In the genomic region with DNA sequence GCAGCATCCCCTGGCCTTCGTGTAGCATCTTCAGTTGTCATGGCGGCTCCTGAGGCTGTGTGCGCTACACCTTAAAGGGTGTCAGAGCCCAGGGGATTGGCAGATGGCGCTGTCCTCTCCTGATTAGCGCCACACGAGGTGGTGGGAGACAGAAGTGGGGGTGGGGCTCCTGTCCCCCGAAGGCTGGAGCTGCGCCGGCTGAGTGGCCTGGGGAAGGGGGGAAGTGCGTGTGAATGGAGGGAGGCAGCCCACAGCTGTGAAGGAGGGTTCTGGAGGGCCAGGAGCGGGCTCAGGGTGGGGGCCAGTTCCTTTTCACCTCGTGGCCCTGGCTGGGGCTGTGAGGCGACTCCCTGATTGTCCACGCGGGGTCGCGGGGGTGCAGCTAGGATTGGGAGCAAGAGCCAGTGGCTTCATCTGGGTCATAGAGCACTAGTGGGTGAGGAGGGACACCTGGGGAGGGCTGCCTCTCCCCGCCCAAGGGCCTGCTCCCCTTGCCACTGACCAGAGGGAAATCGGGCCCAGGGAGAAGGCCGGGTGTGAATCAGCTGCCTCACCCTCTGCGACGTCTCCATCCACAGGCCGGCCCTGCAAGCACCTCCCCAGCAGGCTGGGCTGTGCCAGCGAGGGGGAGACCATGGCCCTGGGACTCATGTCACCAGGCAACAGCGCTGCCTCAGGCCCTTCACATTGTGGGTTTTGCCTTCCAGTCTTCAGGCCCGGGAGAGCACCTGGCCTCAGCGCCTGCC, we compare ENCODE assay signal across 1 cellular context.
TF ChIP-seq lines count a peak whose summit lies in the region.

No MANE protein-coding gene starts in this region.

TF ChIP-seq in K562, 482 proteins besides CTCF, POLR2A, EP300 and RAD21 (continued from another document and continues in another):
- TF ChIP-seq, protein P1, sequence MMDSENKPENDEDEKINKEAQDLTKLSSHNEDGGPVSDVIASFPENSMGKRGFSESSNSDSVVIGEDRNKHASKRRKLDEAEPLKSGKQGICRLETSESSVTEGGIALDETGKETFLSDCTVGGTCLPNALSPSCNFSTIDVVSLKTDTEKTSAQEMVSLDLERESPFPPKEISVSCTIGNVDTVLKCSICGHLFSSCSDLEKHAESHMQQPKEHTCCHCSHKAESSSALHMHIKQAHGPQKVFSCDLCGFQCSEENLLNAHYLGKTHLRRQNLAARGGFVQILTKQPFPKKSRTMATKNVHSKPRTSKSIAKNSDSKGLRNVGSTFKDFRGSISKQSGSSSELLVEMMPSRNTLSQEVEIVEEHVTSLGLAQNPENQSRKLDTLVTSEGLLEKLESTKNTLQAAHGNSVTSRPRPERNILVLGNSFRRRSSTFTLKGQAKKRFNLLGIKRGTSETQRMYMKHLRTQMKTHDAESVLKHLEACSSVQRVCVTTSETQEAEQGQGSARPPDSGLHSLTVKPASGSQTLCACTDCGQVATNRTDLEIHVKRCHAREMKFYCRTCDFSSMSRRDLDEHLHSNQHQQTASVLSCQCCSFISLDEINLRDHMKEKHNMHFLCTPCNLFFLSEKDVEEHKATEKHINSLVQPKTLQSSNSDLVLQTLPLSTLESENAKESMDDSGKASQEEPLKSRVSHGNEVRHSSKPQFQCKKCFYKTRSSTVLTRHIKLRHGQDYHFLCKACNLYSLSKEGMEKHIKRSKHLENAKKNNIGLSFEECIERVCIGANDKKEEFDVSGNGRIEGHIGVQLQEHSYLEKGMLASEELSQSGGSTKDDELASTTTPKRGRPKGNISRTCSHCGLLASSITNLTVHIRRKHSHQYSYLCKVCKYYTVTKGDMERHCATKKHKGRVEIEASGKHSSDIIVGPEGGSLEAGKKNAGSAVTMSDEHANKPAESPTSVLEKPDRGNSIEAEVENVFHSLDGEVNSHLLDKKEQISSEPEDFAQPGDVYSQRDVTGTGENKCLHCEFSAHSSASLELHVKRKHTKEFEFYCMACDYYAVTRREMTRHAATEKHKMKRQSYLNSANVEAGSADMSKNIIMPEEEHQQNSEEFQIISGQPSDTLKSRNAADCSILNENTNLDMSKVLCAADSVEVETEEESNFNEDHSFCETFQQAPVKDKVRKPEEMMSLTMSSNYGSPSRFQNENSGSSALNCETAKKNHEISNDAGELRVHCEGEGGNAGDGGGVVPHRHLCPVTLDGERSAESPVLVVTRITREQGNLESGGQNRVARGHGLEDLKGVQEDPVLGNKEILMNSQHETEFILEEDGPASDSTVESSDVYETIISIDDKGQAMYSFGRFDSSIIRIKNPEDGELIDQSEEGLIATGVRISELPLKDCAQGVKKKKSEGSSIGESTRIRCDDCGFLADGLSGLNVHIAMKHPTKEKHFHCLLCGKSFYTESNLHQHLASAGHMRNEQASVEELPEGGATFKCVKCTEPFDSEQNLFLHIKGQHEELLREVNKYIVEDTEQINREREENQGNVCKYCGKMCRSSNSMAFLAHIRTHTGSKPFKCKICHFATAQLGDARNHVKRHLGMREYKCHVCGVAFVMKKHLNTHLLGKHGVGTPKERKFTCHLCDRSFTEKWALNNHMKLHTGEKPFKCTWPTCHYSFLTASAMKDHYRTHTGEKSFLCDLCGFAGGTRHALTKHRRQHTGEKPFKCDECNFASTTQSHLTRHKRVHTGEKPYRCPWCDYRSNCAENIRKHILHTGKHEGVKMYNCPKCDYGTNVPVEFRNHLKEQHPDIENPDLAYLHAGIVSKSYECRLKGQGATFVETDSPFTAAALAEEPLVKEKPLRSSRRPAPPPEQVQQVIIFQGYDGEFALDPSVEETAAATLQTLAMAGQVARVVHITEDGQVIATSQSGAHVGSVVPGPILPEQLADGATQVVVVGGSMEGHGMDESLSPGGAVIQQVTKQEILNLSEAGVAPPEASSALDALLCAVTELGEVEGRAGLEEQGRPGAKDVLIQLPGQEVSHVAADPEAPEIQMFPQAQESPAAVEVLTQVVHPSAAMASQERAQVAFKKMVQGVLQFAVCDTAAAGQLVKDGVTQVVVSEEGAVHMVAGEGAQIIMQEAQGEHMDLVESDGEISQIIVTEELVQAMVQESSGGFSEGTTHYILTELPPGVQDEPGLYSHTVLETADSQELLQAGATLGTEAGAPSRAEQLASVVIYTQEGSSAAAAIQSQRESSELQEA (IDR thresholded peaks at IDR 0.05; ENCODE audit: low read depth), result no peak
- 0 out of 2 replicates have a peak, but pooled peaks have one; percentile 19 for TF ChIP-seq ZNF24 (IDR thresholded peaks at IDR 0.05)
- peak; percentile 76; the same call in 1 of the 2 replicates for TF ChIP-seq MYC (IDR thresholded peaks at IDR 0.05; ENCODE audit: low read depth, low read length)
- TF ChIP-seq MYC (CRISPR knock-in tag; IDR thresholded peaks at IDR 0.05; ENCODE audit: borderline replicate concordance, low read depth), result no peak
- no peak for TF ChIP-seq TEAD1 (CRISPR knock-in tag; IDR thresholded peaks at IDR 0.05)
- TF ChIP-seq, protein P2, sequence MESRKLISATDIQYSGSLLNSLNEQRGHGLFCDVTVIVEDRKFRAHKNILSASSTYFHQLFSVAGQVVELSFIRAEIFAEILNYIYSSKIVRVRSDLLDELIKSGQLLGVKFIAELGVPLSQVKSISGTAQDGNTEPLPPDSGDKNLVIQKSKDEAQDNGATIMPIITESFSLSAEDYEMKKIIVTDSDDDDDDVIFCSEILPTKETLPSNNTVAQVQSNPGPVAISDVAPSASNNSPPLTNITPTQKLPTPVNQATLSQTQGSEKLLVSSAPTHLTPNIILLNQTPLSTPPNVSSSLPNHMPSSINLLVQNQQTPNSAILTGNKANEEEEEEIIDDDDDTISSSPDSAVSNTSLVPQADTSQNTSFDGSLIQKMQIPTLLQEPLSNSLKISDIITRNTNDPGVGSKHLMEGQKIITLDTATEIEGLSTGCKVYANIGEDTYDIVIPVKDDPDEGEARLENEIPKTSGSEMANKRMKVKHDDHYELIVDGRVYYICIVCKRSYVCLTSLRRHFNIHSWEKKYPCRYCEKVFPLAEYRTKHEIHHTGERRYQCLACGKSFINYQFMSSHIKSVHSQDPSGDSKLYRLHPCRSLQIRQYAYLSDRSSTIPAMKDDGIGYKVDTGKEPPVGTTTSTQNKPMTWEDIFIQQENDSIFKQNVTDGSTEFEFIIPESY (CRISPR knock-in tag; IDR thresholded peaks at IDR 0.05), result peak; percentile 100
- TF ChIP-seq ZNF217 (CRISPR knock-in tag; IDR thresholded peaks at IDR 0.05), result no peak
- no peak for TF ChIP-seq CHD2 (IDR thresholded peaks at IDR 0.05; ENCODE audit: low read depth, low read length)
- 0 out of 2 replicates have a peak, but pooled peaks have one; percentile 14 for TF ChIP-seq EGR1 (conservative IDR thresholded peaks at IDR 0.05)
- no peak for TF ChIP-seq NR3C1 (CRISPR knock-in tag; IDR thresholded peaks at IDR 0.05)
- TF ChIP-seq, protein P3, sequence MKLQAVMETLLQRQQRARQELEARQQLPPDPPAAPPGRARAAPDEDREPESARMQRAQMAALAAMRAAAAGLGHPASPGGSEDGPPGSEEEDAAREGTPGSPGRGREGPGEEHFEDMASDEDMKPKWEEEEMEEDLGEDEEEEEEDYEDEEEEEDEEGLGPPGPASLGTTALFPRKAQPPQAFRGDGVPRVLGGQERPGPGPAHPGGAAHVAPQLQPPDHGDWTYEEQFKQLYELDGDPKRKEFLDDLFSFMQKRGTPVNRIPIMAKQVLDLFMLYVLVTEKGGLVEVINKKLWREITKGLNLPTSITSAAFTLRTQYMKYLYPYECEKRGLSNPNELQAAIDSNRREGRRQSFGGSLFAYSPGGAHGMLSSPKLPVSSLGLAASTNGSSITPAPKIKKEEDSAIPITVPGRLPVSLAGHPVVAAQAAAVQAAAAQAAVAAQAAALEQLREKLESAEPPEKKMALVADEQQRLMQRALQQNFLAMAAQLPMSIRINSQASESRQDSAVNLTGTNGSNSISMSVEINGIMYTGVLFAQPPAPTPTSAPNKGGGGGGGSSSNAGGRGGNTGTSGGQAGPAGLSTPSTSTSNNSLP (IDR thresholded peaks at IDR 0.05; ENCODE audit: borderline replicate concordance, low read depth, low read length), result no peak
- no peak for TF ChIP-seq OTX1 (CRISPR knock-in tag; IDR thresholded peaks at IDR 0.05)
- no peak for TF ChIP-seq ZNF311 (CRISPR knock-in tag; IDR thresholded peaks at IDR 0.05)
- TF ChIP-seq MYNN (IDR thresholded peaks at IDR 0.05), result peak; percentile 48; the same call in 1 of the 2 replicates
- TF ChIP-seq MYNN (CRISPR knock-in tag; IDR thresholded peaks at IDR 0.05), result no peak
- 0 out of 2 replicates have a peak, but pooled peaks have one; percentile 33 for TF ChIP-seq ARID1B (IDR thresholded peaks at IDR 0.05)
- TF ChIP-seq ZNF282 (CRISPR knock-in tag; IDR thresholded peaks at IDR 0.05), result no peak
- TF ChIP-seq ZNF347 (CRISPR knock-in tag; IDR thresholded peaks at IDR 0.05; ENCODE audit: low read depth), result no peak
- TF ChIP-seq, protein P4, sequence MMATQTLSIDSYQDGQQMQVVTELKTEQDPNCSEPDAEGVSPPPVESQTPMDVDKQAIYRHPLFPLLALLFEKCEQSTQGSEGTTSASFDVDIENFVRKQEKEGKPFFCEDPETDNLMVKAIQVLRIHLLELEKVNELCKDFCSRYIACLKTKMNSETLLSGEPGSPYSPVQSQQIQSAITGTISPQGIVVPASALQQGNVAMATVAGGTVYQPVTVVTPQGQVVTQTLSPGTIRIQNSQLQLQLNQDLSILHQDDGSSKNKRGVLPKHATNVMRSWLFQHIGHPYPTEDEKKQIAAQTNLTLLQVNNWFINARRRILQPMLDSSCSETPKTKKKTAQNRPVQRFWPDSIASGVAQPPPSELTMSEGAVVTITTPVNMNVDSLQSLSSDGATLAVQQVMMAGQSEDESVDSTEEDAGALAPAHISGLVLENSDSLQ (IDR thresholded peaks at IDR 0.05), result peak; percentile 38; the same call in 1 of the 2 replicates
- TF ChIP-seq, protein P5, sequence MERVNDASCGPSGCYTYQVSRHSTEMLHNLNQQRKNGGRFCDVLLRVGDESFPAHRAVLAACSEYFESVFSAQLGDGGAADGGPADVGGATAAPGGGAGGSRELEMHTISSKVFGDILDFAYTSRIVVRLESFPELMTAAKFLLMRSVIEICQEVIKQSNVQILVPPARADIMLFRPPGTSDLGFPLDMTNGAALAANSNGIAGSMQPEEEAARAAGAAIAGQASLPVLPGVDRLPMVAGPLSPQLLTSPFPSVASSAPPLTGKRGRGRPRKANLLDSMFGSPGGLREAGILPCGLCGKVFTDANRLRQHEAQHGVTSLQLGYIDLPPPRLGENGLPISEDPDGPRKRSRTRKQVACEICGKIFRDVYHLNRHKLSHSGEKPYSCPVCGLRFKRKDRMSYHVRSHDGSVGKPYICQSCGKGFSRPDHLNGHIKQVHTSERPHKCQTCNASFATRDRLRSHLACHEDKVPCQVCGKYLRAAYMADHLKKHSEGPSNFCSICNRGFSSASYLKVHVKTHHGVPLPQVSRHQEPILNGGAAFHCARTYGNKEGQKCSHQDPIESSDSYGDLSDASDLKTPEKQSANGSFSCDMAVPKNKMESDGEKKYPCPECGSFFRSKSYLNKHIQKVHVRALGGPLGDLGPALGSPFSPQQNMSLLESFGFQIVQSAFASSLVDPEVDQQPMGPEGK (CRISPR knock-in tag; IDR thresholded peaks at IDR 0.05; ENCODE audit: borderline replicate concordance), result no peak
- TF ChIP-seq, protein P6, sequence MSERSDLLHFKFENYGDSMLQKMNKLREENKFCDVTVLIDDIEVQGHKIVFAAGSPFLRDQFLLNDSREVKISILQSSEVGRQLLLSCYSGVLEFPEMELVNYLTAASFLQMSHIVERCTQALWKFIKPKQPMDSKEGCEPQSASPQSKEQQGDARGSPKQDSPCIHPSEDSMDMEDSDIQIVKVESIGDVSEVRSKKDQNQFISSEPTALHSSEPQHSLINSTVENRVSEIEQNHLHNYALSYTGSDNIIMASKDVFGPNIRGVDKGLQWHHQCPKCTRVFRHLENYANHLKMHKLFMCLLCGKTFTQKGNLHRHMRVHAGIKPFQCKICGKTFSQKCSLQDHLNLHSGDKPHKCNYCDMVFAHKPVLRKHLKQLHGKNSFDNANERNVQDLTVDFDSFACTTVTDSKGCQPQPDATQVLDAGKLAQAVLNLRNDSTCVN (CRISPR knock-in tag; IDR thresholded peaks at IDR 0.05), result no peak
- TF ChIP-seq ZNF445 (CRISPR knock-in tag; IDR thresholded peaks at IDR 0.05; ENCODE audit: low read depth), result no peak
- TF ChIP-seq ZNF41 (CRISPR knock-in tag; conservative IDR thresholded peaks at IDR 0.05), result no peak
- TF ChIP-seq FOXK1 (CRISPR knock-in tag; IDR thresholded peaks at IDR 0.05; ENCODE audit: borderline replicate concordance), result peak; percentile 80; the same call in 1 of the 2 replicates
- peak; percentile 55; the same call in 1 of the 2 replicates for TF ChIP-seq DPF2 (IDR thresholded peaks at IDR 0.05)
- TF ChIP-seq, protein P7, sequence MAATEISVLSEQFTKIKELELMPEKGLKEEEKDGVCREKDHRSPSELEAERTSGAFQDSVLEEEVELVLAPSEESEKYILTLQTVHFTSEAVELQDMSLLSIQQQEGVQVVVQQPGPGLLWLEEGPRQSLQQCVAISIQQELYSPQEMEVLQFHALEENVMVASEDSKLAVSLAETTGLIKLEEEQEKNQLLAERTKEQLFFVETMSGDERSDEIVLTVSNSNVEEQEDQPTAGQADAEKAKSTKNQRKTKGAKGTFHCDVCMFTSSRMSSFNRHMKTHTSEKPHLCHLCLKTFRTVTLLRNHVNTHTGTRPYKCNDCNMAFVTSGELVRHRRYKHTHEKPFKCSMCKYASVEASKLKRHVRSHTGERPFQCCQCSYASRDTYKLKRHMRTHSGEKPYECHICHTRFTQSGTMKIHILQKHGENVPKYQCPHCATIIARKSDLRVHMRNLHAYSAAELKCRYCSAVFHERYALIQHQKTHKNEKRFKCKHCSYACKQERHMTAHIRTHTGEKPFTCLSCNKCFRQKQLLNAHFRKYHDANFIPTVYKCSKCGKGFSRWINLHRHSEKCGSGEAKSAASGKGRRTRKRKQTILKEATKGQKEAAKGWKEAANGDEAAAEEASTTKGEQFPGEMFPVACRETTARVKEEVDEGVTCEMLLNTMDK (IDR thresholded peaks at IDR 0.05; ENCODE audit: borderline replicate concordance, insufficient read depth, low read depth, low read length, poor library complexity, severe bottlenecking), result peak; percentile 29
- TF ChIP-seq, protein P8, sequence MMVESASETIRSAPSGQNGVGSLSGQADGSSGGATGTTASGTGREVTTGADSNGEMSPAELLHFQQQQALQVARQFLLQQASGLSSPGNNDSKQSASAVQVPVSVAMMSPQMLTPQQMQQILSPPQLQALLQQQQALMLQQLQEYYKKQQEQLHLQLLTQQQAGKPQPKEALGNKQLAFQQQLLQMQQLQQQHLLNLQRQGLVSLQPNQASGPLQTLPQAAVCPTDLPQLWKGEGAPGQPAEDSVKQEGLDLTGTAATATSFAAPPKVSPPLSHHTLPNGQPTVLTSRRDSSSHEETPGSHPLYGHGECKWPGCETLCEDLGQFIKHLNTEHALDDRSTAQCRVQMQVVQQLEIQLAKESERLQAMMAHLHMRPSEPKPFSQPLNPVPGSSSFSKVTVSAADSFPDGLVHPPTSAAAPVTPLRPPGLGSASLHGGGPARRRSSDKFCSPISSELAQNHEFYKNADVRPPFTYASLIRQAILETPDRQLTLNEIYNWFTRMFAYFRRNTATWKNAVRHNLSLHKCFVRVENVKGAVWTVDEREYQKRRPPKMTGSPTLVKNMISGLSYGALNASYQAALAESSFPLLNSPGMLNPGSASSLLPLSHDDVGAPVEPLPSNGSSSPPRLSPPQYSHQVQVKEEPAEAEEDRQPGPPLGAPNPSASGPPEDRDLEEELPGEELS (CRISPR knock-in tag; IDR thresholded peaks at IDR 0.05; ENCODE audit: borderline replicate concordance), result peak; percentile 84; the same call in 1 of the 2 replicates
- no peak for TF ChIP-seq ZNF3 (CRISPR knock-in tag; IDR thresholded peaks at IDR 0.05)
- TF ChIP-seq RCOR1 (IDR thresholded peaks at IDR 0.05; ENCODE audit: borderline replicate concordance in 1 of 2, low read depth in 2 of 2, low read length in 2 of 2), result no peak
- TF ChIP-seq ETV6 (IDR thresholded peaks at IDR 0.05; ENCODE audit: borderline replicate concordance in 1 of 2, low read depth in 2 of 2, low read length in 1 of 2), result no peak
- 0 out of 2 replicates have a peak, but pooled peaks have one; percentile 58 for TF ChIP-seq ETV6 (CRISPR knock-in tag; IDR thresholded peaks at IDR 0.05; ENCODE audit: borderline replicate concordance)
- no peak for TF ChIP-seq ZKSCAN8 (CRISPR knock-in tag; IDR thresholded peaks at IDR 0.05)
